Comparison of ENCODE assay signal across 1 cellular context in genomic region chr17:14699569-14700190, GRCh38.
TF ChIP-seq lines count a peak whose summit lies in the region.

No MANE protein-coding gene starts in this region.

TF ChIP-seq in HepG2, 621 proteins besides CTCF, POLR2A, EP300 and RAD21 (continued from another document and continues in another):
- no peak for TF ChIP-seq ZBED4 (CRISPR knock-in tag; IDR thresholded peaks at IDR 0.05; ENCODE audit: borderline replicate concordance)
- TF ChIP-seq ZHX2 (IDR thresholded peaks at IDR 0.05; ENCODE audit: low read depth) = no peak
- no peak for TF ChIP-seq ZHX2 (CRISPR knock-in tag; IDR thresholded peaks at IDR 0.05; ENCODE audit: borderline replicate concordance)
- TF ChIP-seq AKAP8 (CRISPR knock-in tag; IDR thresholded peaks at IDR 0.05) = no peak
- no peak for TF ChIP-seq MTERF4 (CRISPR knock-in tag; IDR thresholded peaks at IDR 0.05)
- peak; percentile 62; the same call in 1 of the 2 replicates for TF ChIP-seq FOXP1 (IDR thresholded peaks at IDR 0.05)
- peak; percentile 78; the same call in 1 of the 2 replicates for TF ChIP-seq FOXP1 (CRISPR knock-in tag; IDR thresholded peaks at IDR 0.05)
- no peak for TF ChIP-seq ZNF720 (CRISPR knock-in tag; IDR thresholded peaks at IDR 0.05)
- TF ChIP-seq NR2F1 (CRISPR knock-in tag; IDR thresholded peaks at IDR 0.05) = peak in 1 of 2 experiments; percentile 69; a peak in 2 of 4 replicates
- no peak for TF ChIP-seq SMC3 (IDR thresholded peaks at IDR 0.05; ENCODE audit: low read length)
- peak; percentile 53; the same call in 1 of the 2 replicates for TF ChIP-seq NR2F6 (IDR thresholded peaks at IDR 0.05)
- TF ChIP-seq NR2F6 (CRISPR knock-in tag; IDR thresholded peaks at IDR 0.05) = no peak
- TF ChIP-seq ETS1 (CRISPR knock-in tag; IDR thresholded peaks at IDR 0.05) = no peak
- TF ChIP-seq NFIC (IDR thresholded peaks at IDR 0.05; ENCODE audit: low read length) = peak; percentile 77
- TF ChIP-seq ZNF503 (CRISPR knock-in tag; IDR thresholded peaks at IDR 0.05) = peak; percentile 30; the same call in 1 of the 2 replicates
- no peak for TF ChIP-seq NAIF1 (CRISPR knock-in tag; IDR thresholded peaks at IDR 0.05; ENCODE audit: borderline replicate concordance)
- TF ChIP-seq RXRB (CRISPR knock-in tag; IDR thresholded peaks at IDR 0.05; ENCODE audit: borderline replicate concordance) = peak; percentile 36; the same call in 1 of the 2 replicates
- 0 out of 2 replicates have a peak, but pooled peaks have one; percentile 42 for TF ChIP-seq THAP11 (CRISPR knock-in tag; IDR thresholded peaks at IDR 0.05)
- TF ChIP-seq NFYC (CRISPR knock-in tag; IDR thresholded peaks at IDR 0.05) = 0 out of 2 replicates have a peak, but pooled peaks have one; percentile 14
- TF ChIP-seq ZNF513 (CRISPR knock-in tag; conservative IDR thresholded peaks at IDR 0.05) = no peak
- no peak for TF ChIP-seq ZFP36L1 (CRISPR knock-in tag; IDR thresholded peaks at IDR 0.05)
- TF ChIP-seq HMG20B (CRISPR knock-in tag; conservative IDR thresholded peaks at IDR 0.05) = no peak
- peak; percentile 78; the same call in 1 of the 2 replicates for TF ChIP-seq ELF3 (CRISPR knock-in tag; IDR thresholded peaks at IDR 0.05)
- peak; percentile 48; the same call in 1 of the 2 replicates for TF ChIP-seq AHDC1 (CRISPR knock-in tag; IDR thresholded peaks at IDR 0.05; ENCODE audit: borderline replicate concordance)
- TF ChIP-seq BRCA1 (CRISPR knock-in tag; IDR thresholded peaks at IDR 0.05) = no peak
- no peak for TF ChIP-seq GABPB1 (CRISPR knock-in tag; IDR thresholded peaks at IDR 0.05)
- no peak for TF ChIP-seq ZNF614 (CRISPR knock-in tag; IDR thresholded peaks at IDR 0.05; ENCODE audit: borderline replicate concordance)
- TF ChIP-seq FOXK1 (CRISPR knock-in tag; IDR thresholded peaks at IDR 0.05; ENCODE audit: borderline replicate concordance, low read depth) = no peak
- TF ChIP-seq ISL2 (CRISPR knock-in tag; IDR thresholded peaks at IDR 0.05) = peak; percentile 65; the same call in 1 of the 2 replicates
- TF ChIP-seq ZBTB4 (CRISPR knock-in tag; IDR thresholded peaks at IDR 0.05; ENCODE audit: borderline replicate concordance) = no peak
- no peak for TF ChIP-seq KDM2A (CRISPR knock-in tag; IDR thresholded peaks at IDR 0.05; ENCODE audit: borderline replicate concordance, low read depth)
